In the genomic region with DNA sequence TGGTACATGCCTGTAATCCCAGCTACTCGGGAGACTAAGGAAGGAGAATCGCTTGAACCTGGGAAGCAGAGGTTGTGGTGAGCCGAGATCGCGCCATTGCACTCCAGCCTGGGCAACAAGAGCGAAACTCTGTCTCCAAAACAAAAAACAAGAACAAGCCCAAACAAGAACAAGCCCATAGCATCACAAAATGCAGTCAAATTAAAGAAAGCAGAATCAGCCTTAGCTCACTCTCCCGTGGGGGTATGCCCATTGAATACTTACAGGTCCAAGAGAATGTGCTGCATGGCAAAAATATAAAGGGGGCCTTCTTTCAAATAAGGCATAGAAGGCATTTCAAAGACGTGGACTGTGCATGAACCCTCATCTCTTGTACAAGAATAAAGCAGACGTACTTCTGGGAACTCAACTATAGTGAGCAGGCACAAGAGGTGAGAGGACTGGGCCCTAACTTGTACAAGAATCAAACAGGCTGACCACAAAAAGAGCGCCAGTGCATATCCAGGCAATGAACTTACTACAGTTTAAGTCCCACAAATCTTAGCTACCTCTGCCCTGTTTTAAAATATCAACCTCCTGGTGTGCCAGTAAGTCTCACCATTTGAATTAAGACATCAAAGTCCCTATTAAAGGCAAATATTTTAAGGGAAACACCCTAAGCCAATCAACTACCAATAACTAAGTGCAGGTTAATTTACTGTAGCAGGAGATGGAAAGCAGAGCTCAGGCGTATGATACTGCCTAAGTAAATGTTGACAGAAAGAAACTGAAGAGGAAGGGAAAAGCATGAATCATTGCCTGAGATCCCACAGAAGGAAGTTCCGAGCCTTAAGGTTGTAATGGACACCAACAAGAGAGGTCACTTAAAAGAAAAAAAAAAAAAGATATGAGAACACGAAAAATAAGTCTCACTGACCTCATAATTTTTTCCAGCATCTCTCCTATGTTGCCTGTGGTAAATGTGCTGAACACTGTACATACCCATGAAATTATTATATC, we compare ENCODE assay signal across 16 cellular contexts. TPM values are rescaled to one million over a fixed set of nuclear protein-coding genes. Genes with fewer than 3 reads are reported as not detected.
DNase-seq lines count a peak whose midpoint lies in the region; ATAC-seq and TF ChIP-seq lines count a peak whose summit lies in the region.
"Had no signal": no experiment of that assay in that cellular context is flagged by ENCODE, and none has a peak within 500 bp of the region (broad histone marks: within the 10 kb centered on the region; RNA-seq: fewer than 3 reads in every experiment).

No MANE protein-coding gene starts in this region.

- DNase-seq in EH (ENCODE audit: low read depth) (peak; percentile 13), OCI-M1 (lab: John Stamatoyannopoulos, UW) (peak; percentile 18), neural crest cell (ENCODE audit: low read depth, low spot score) (no peak), NCI-H2081 treated with DMSO at 0.1 percent for 48 hours (lab: John Stamatoyannopoulos, UW) (no peak)
- DNase-seq in activated CD4-positive, alpha-beta T cell treated with anti-CD3 and anti-CD28 coated beads for 48 hours = no peak
- no peak for DNase-seq in activated CD8-positive, alpha-beta T cell treated with anti-CD3 and anti-CD28 coated beads for 36 hours
- DNase-seq: activated naive CD4-positive, alpha-beta T cell treated with Interleukin-2 at 50 U/mL for 16 hours; BE2C; NCI-H1105 treated with DMSO at 0.1 percent for 48 hours; NCI-H526; retina; RPMI8226; stimulated activated CD4-positive, alpha-beta T cell treated with anti-CD3 and anti-CD28 coated beads, Interleukin-4, amount 100 ng/mL, for 24 hours had no signal

- no peak for ATAC-seq in HG03442 (IDR thresholded peaks at IDR 0.05; ENCODE audit: unreplicated experiment)
- ATAC-seq in activated CD8-positive, alpha-beta T cell treated with anti-CD3 and anti-CD28 coated beads for 36 hours = no peak
- ATAC-seq: stimulated activated memory B cell treated with anti-CD40 and anti-IgM and Interleukin-4, amounts not matched to agents 10 μg/mL and 1 μg/mL and 100 μg/mL, for 72 hours had no signal

- CTCF ChIA-PET in activated CD8-positive, alpha-beta T cell treated with anti-CD3 and anti-CD28 coated beads for 36 hours (lab: Charles Lee) = interaction anchor here (1.3 kb wide), 1 partner anchor 279 kb away, joined by 3 read pairs; no protein-coding TSS in a partner anchor

- H3K36me3 Mint-ChIP-seq in dendritic cell treated with granulocyte-macrophage colony-stimulating factor and Interleukin-4, amounts not matched to agents 40 ng/mL and 50 ng/mL, for 4 days (ENCODE audit: low read depth) = no peaks in the 10 kb centered on the region
- H3K36me3 Mint-ChIP-seq in neural crest cell (ENCODE audit: low read depth) = no peaks in the 10 kb centered on the region
- no peaks in the 10 kb centered on the region for H3K36me3 Mint-ChIP-seq in activated CD8-positive, alpha-beta T cell treated with anti-CD3 and anti-CD28 coated beads for 36 hours (ENCODE audit: low read depth)
- H3K36me3 Mint-ChIP-seq: stimulated activated memory B cell treated with anti-CD40 and anti-IgM and Interleukin-4, amounts not matched to agents 10 μg/mL and 1 μg/mL and 100 μg/mL, for 72 hours had no signal

- H3K4me1 Mint-ChIP-seq in dendritic cell treated with granulocyte-macrophage colony-stimulating factor and Interleukin-4, amounts not matched to agents 40 ng/mL and 50 ng/mL, for 4 days (ENCODE audit: low read depth) = peaks cover 19% of the 10 kb centered on the region
- no peaks in the 10 kb centered on the region for H3K4me1 Mint-ChIP-seq in neural crest cell
- no peaks in the 10 kb centered on the region for H3K4me1 Mint-ChIP-seq in activated CD8-positive, alpha-beta T cell treated with anti-CD3 and anti-CD28 coated beads for 36 hours (ENCODE audit: low read depth)
- H3K4me1 Mint-ChIP-seq: stimulated activated memory B cell treated with anti-CD40 and anti-IgM and Interleukin-4, amounts not matched to agents 10 μg/mL and 1 μg/mL and 100 μg/mL, for 72 hours had no signal

- H3K27ac Mint-ChIP-seq in dendritic cell treated with granulocyte-macrophage colony-stimulating factor and Interleukin-4, amounts not matched to agents 40 ng/mL and 50 ng/mL, for 4 days = peak overlapping the region; percentile 66
- peak overlapping the region; percentile 62 for H3K27ac Mint-ChIP-seq in neural crest cell (ENCODE audit: unreplicated experiment)
- H3K27ac Mint-ChIP-seq in activated CD8-positive, alpha-beta T cell treated with anti-CD3 and anti-CD28 coated beads for 36 hours = no peak overlapping the region
- H3K27ac Mint-ChIP-seq: stimulated activated memory B cell treated with anti-CD40 and anti-IgM and Interleukin-4, amounts not matched to agents 10 μg/mL and 1 μg/mL and 100 μg/mL, for 72 hours had no signal

- H3K9me3 Mint-ChIP-seq in dendritic cell treated with granulocyte-macrophage colony-stimulating factor and Interleukin-4, amounts not matched to agents 40 ng/mL and 50 ng/mL, for 4 days = no peaks in the 10 kb centered on the region
- H3K9me3 Mint-ChIP-seq in neural crest cell = no peaks in the 10 kb centered on the region
- H3K9me3 Mint-ChIP-seq in activated CD8-positive, alpha-beta T cell treated with anti-CD3 and anti-CD28 coated beads for 36 hours = no peaks in the 10 kb centered on the region
- H3K9me3 Mint-ChIP-seq: stimulated activated memory B cell treated with anti-CD40 and anti-IgM and Interleukin-4, amounts not matched to agents 10 μg/mL and 1 μg/mL and 100 μg/mL, for 72 hours had no signal

- no peaks in the 10 kb centered on the region for H3K27me3 Mint-ChIP-seq in dendritic cell treated with granulocyte-macrophage colony-stimulating factor and Interleukin-4, amounts not matched to agents 40 ng/mL and 50 ng/mL, for 4 days
- no peaks in the 10 kb centered on the region for H3K27me3 Mint-ChIP-seq in neural crest cell (ENCODE audit: low read depth)
- no peaks in the 10 kb centered on the region for H3K27me3 Mint-ChIP-seq in activated CD8-positive, alpha-beta T cell treated with anti-CD3 and anti-CD28 coated beads for 36 hours
- H3K27me3 Mint-ChIP-seq: stimulated activated memory B cell treated with anti-CD40 and anti-IgM and Interleukin-4, amounts not matched to agents 10 μg/mL and 1 μg/mL and 100 μg/mL, for 72 hours had no signal

- POLR2A ChIA-PET in activated CD8-positive, alpha-beta T cell treated with anti-CD3 and anti-CD28 coated beads for 36 hours (lab: Charles Lee) = interaction anchor here (0.7 kb wide), 1 partner anchor 1090 kb away, joined by 3 read pairs; no protein-coding TSS in a partner anchor

- no peak for TF ChIP-seq CTCF in neural crest cell (conservative IDR thresholded peaks at IDR 0.05)
- no peak for TF ChIP-seq CTCF in activated CD8-positive, alpha-beta T cell treated with anti-CD3 and anti-CD28 coated beads for 36 hours (IDR thresholded peaks at IDR 0.05)

- H3K4me3 Mint-ChIP-seq in dendritic cell treated with granulocyte-macrophage colony-stimulating factor and Interleukin-4, amounts not matched to agents 40 ng/mL and 50 ng/mL, for 4 days = no peak overlapping the region
- no peak overlapping the region for H3K4me3 Mint-ChIP-seq in neural crest cell
- H3K4me3 Mint-ChIP-seq in activated CD8-positive, alpha-beta T cell treated with anti-CD3 and anti-CD28 coated beads for 36 hours = no peak overlapping the region
- H3K4me3 Mint-ChIP-seq: stimulated activated memory B cell treated with anti-CD40 and anti-IgM and Interleukin-4, amounts not matched to agents 10 μg/mL and 1 μg/mL and 100 μg/mL, for 72 hours had no signal

- intact Hi-C loops in dendritic cell treated with granulocyte-macrophage colony-stimulating factor and Interleukin-4, amounts not matched to agents 40 ng/mL and 50 ng/mL, for 4 days (cut with micrococcal nuclease) = no loop called here
- intact Hi-C loops in activated CD8-positive, alpha-beta T cell treated with anti-CD3 and anti-CD28 coated beads for 36 hours (cut with micrococcal nuclease) = no loop called here

RNA-seq across cellular contexts. Expression of gene TOMM6, which starts 37.4 kb away (rescaled TPM):
- total RNA-seq in neural crest cell = 248 and 249 TPM in 2 replicates
- total RNA-seq in activated CD8-positive, alpha-beta T cell treated with anti-CD3 and anti-CD28 coated beads for 36 hours = 100 to 1,000 TPM; 310 to 314 TPM

RNA-seq across cellular contexts. Expression of gene PRICKLE4, which starts 44.3 kb away (rescaled TPM):
- 2.9 and 4.1 TPM in 2 replicates for total RNA-seq in neural crest cell
- total RNA-seq in activated CD8-positive, alpha-beta T cell treated with anti-CD3 and anti-CD28 coated beads for 36 hours = not detected

RNA-seq across cellular contexts. Expression of gene FRS3, which starts 45.2 kb away (rescaled TPM):
- total RNA-seq in neural crest cell = 6.8 and 7.1 TPM in 2 replicates
- 1 to 10 TPM; 3.2 to 4.1 TPM for total RNA-seq in activated CD8-positive, alpha-beta T cell treated with anti-CD3 and anti-CD28 coated beads for 36 hours

Comparison
In these comparisons a context has a peak if more than half of its experiments do, and no peak if none do; other contexts are left out.
1. DNase-seq: peak in EH (single experiment) and OCI-M1 (single experiment); none in neural crest cell (single experiment), activated CD4-positive, alpha-beta T cell treated with anti-CD3 and anti-CD28 coated beads for 48 hours (single experiment), NCI-H2081 treated with DMSO at 0.1 percent for 48 hours (single experiment) and activated CD8-positive, alpha-beta T cell treated with anti-CD3 and anti-CD28 coated beads for 36 hours (single experiment).